Comparison of ENCODE assay signal across 8 cellular contexts in the genomic region with DNA sequence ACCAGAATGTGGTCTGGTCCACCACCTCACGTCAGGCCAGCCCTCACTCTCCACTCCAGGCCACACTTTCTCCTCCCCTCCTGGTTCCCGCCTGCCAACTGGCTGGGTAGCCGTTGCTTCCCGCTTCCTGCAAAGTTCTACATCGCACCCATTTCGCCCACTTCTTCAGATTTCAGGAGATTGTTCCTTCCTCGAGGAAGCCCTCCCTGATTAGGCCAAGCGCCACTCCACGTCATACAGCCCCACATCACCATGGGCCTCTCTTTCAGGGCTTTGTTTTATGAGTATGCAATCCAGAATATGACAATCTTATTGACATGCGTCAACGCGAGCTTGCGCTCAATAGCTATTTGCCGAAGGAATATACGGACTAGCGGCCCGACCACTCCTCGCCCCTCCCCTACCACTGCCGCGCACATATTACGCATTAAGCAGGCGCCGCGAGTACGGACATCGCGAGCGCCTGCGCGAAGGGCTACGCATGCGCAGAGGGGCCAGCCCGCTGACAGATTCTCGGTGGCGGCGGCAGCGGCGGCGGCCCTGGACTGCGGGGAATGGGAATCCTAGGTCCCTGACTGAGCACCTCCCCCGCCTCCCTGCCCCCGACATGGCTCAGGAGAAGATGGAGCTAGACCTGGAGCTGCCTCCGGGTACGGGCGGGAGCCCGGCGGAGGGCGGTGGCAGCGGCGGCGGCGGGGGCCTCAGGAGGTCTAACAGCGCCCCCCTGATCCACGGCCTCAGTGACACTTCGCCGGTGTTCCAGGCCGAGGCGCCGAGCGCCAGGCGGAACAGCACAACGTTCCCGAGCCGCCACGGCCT.
DNase-seq lines count a peak whose midpoint lies in the region; ATAC-seq and TF ChIP-seq lines count a peak whose summit lies in the region.

No MANE protein-coding gene starts in this region.

- peaks cover 4% of the 10 kb centered on the region for H3K27me3 Mint-ChIP-seq in activated naive CD8-positive, alpha-beta T cell treated with anti-CD3 and anti-CD28 coated beads, Interleukin-2, amount 50 U/mL, for 24 hours
- H3K27me3 Mint-ChIP-seq in type B pancreatic cell = peaks cover 3% of the 10 kb centered on the region

- H3K27ac Mint-ChIP-seq in activated naive CD8-positive, alpha-beta T cell treated with anti-CD3 and anti-CD28 coated beads, Interleukin-2, amount 50 U/mL, for 24 hours = no peak overlapping the region
- no peak overlapping the region for H3K27ac Mint-ChIP-seq in type B pancreatic cell

- H3K4me2 ChIP-seq in trophoblast cell (ENCODE audit: low read length) = peak overlapping the region; percentile 98

- H3K79me2 ChIP-seq in trophoblast cell (ENCODE audit: control insufficient read depth, insufficient read depth, low read length, poor library complexity) = peaks cover 2% of the 10 kb centered on the region

- peak overlapping the region; percentile 75 for H2AK5ac ChIP-seq in trophoblast cell (ENCODE audit: low read length)

- H3K36me3 ChIP-seq in trophoblast cell (ENCODE audit: control insufficient read depth in 1 of 2, insufficient read depth in 2 of 2, low read length in 2 of 2) = no peaks in the 10 kb centered on the region

- H3K4me3 ChIP-seq in GM12865 (ENCODE audit: low read depth, low read length) (peak overlapping the region; percentile 75), trophoblast cell (ENCODE audit: low read depth, low read length) (peak overlapping the region; percentile 78)

- H4K12ac ChIP-seq in trophoblast cell (ENCODE audit: low read depth, low read length) = peak overlapping the region; percentile 94

- peak overlapping the region; percentile 44 for H2BK120ac ChIP-seq in trophoblast cell (ENCODE audit: insufficient read depth, low read length, poor library complexity)

- peak overlapping the region; percentile 26 for H3K4ac ChIP-seq in trophoblast cell (ENCODE audit: low read depth, low read length)

- peak overlapping the region; percentile 86 for H3K27ac ChIP-seq in trophoblast cell (ENCODE audit: low read depth, low read length)

- H3K79me1 ChIP-seq in trophoblast cell (ENCODE audit: low read length) = peaks cover 9% of the 10 kb centered on the region

- WGBS in trophoblast cell (ENCODE audit: extremely low coverage, insufficient coverage, insufficient read length) = no CpG with 5 or more reads among the region's 65 CpGs

- H3K4me3 Mint-ChIP-seq in activated naive CD8-positive, alpha-beta T cell treated with anti-CD3 and anti-CD28 coated beads, Interleukin-2, amount 50 U/mL, for 24 hours = no peak overlapping the region
- no peak overlapping the region for H3K4me3 Mint-ChIP-seq in type B pancreatic cell

- H3K4me1 ChIP-seq in trophoblast cell (ENCODE audit: control insufficient read depth in 1 of 2, insufficient read depth in 2 of 2, low read length in 2 of 2) = peaks cover 2 to 6% of the 10 kb centered on the region in 2 experiments

- H4K91ac ChIP-seq in trophoblast cell (ENCODE audit: low read depth, low read length) = peak overlapping the region; percentile 88

- H4K8ac ChIP-seq in trophoblast cell (ENCODE audit: low read depth, low read length) = peak overlapping the region; percentile 98

- H2AFZ ChIP-seq in trophoblast cell (ENCODE audit: insufficient read depth, low read length, poor library complexity) = peak overlapping the region; percentile 89

- H3K18ac ChIP-seq in trophoblast cell (ENCODE audit: low read length) = peak overlapping the region; percentile 83

- DNase-seq in GM12865 (ENCODE audit: low read depth) (peak; percentile 97), NCI-H1092 treated with DMSO at 0.1 percent for 48 hours (lab: John Stamatoyannopoulos, UW) (peak; percentile 93), cardiac septum (ENCODE audit: low spot score) (peak; percentile 95), trophoblast cell (peak; percentile 95 to 99), type B pancreatic cell (ENCODE audit: extremely low spot score, unreplicated experiment) (peak; percentile 97)
- peak; percentile 95 for DNase-seq in activated naive CD8-positive, alpha-beta T cell treated with anti-CD3 and anti-CD28 coated beads, Interleukin-2, amount 50 U/mL, for 24 hours

- H3K4me1 Mint-ChIP-seq in activated naive CD8-positive, alpha-beta T cell treated with anti-CD3 and anti-CD28 coated beads, Interleukin-2, amount 50 U/mL, for 24 hours = peaks cover 5% of the 10 kb centered on the region
- no peaks in the 10 kb centered on the region for H3K4me1 Mint-ChIP-seq in type B pancreatic cell (ENCODE audit: unreplicated experiment)

- peak overlapping the region; percentile 80 for H3K9ac ChIP-seq in trophoblast cell (ENCODE audit: low read length)

- peak overlapping the region; percentile 78 for H3K14ac ChIP-seq in trophoblast cell (ENCODE audit: low read length)

- peaks cover 3% of the 10 kb centered on the region for H3K36me3 Mint-ChIP-seq in activated naive CD8-positive, alpha-beta T cell treated with anti-CD3 and anti-CD28 coated beads, Interleukin-2, amount 50 U/mL, for 24 hours (ENCODE audit: low read depth)
- H3K36me3 Mint-ChIP-seq in type B pancreatic cell = no peaks in the 10 kb centered on the region

- intact Hi-C loops in cardiac septum (cut with DNase I) = loop anchor here (1.0 to 5.0 kb wide), 2 partner anchors 74 to 197 kb away; partner anchors contain the start of gene PIP5K1B

- peak overlapping the region; percentile 42 for H2BK5ac ChIP-seq in trophoblast cell (ENCODE audit: low read depth, low read length, poor library complexity)

- H3K23ac ChIP-seq in trophoblast cell (ENCODE audit: low read length) = no peak overlapping the region

- TF ChIP-seq CTCF in GM12865 (IDR thresholded peaks at IDR 0.05; ENCODE audit: insufficient read depth, low read depth, low read length, missing control alignments) = peak; percentile 58
- peak; percentile 49 for TF ChIP-seq CTCF in type B pancreatic cell (conservative IDR thresholded peaks at IDR 0.05)

- no peak overlapping the region for H2BK12ac ChIP-seq in trophoblast cell (ENCODE audit: low read length)

- peak; percentile 77 for ATAC-seq in HG02623 (IDR thresholded peaks at IDR 0.05; ENCODE audit: unreplicated experiment)
- peak; percentile 93 for ATAC-seq in SK-N-SH treated with all-trans-retinoic acid at 6 μM for 48 hours
- peak; percentile 93 for ATAC-seq in activated naive CD8-positive, alpha-beta T cell treated with anti-CD3 and anti-CD28 coated beads, Interleukin-2, amount 50 U/mL, for 24 hours

- H3K27me3 ChIP-seq in trophoblast cell (ENCODE audit: insufficient read depth, low read length) = no peaks in the 10 kb centered on the region

- H3K9me3 ChIP-seq in trophoblast cell (ENCODE audit: insufficient read depth, low read depth, low read length) = no peaks in the 10 kb centered on the region

- no peaks in the 10 kb centered on the region for H3K9me3 Mint-ChIP-seq in activated naive CD8-positive, alpha-beta T cell treated with anti-CD3 and anti-CD28 coated beads, Interleukin-2, amount 50 U/mL, for 24 hours
- no peaks in the 10 kb centered on the region for H3K9me3 Mint-ChIP-seq in type B pancreatic cell

TF ChIP-seq in SK-N-SH treated with all-trans-retinoic acid at 6 μM for 48 hours, 23 proteins besides CTCF, POLR2A, EP300 and RAD21:
- TF ChIP-seq TOX (CRISPR knock-in tag; IDR thresholded peaks at IDR 0.05; ENCODE audit: borderline replicate concordance) (no peak), OSR1 (CRISPR knock-in tag; IDR thresholded peaks at IDR 0.05) (no peak), PPARA (CRISPR knock-in tag; IDR thresholded peaks at IDR 0.05; ENCODE audit: borderline replicate concordance) (no peak), ZNF565 (CRISPR knock-in tag; conservative IDR thresholded peaks at IDR 0.05; ENCODE audit: low read depth) (no peak), GLIS3 (CRISPR knock-in tag; IDR thresholded peaks at IDR 0.05) (no peak), ARNTL (CRISPR knock-in tag; IDR thresholded peaks at IDR 0.05; ENCODE audit: borderline replicate concordance, low read depth) (no peak), SNAI2 (CRISPR knock-in tag; IDR thresholded peaks at IDR 0.05) (no peak), TCF4 (CRISPR knock-in tag; IDR thresholded peaks at IDR 0.05; ENCODE audit: borderline replicate concordance) (no peak), ZFP30 (CRISPR knock-in tag; IDR thresholded peaks at IDR 0.05) (no peak)
- TF ChIP-seq, protein P1, sequence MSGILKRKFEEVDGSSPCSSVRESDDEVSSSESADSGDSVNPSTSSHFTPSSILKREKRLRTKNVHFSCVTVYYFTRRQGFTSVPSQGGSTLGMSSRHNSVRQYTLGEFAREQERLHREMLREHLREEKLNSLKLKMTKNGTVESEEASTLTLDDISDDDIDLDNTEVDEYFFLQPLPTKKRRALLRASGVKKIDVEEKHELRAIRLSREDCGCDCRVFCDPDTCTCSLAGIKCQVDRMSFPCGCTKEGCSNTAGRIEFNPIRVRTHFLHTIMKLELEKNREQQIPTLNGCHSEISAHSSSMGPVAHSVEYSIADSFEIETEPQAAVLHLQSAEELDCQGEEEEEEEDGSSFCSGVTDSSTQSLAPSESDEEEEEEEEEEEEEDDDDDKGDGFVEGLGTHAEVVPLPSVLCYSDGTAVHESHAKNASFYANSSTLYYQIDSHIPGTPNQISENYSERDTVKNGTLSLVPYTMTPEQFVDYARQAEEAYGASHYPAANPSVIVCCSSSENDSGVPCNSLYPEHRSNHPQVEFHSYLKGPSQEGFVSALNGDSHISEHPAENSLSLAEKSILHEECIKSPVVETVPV (CRISPR knock-in tag; IDR thresholded peaks at IDR 0.05) = no peak
TF ChIP-seq in SK-N-SH treated with all-trans-retinoic acid at 6 μM for 48 hours: peak in this region for 0.

Comparison
In these comparisons a context has a peak if more than half of its experiments do, and no peak if none do; other contexts are left out.
1. Peak in every context shown above with its lines: DNase-seq, ATAC-seq, H3K4me3 ChIP-seq and H3K27ac ChIP-seq.